In the genomic region with DNA sequence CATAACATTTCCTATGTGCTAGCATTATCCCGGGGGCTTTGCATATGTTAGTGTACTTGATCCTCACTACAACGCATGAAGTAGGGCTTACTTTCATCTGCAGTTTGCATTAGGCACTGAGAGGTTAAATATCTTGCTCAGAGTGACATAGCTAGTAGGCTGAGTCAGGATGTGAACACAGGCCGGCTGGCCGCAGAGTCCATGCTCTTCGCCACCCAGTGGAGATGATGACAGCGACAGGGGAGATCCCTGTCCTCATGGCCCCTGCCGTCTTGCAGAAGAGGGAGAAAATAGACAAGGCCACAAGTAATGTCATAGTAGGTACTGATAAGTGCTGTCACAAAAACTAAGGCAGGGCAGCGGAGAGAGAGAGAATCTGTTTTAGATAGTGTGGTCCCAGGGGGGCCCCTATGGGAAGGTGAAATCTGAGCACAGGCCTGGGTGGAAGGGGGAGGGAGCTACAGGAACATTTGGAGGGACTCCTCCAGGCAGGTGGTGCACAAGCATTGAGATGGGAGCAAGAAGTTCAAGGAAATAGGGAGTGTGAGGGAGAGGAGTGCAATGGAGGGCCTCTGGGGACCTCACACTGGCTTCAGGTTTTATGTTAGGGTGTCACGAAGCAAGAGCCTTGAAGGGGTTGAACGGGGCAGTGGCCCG, we compare ENCODE assay signal across 12 cellular contexts. TPM values are rescaled to one million over a fixed set of nuclear protein-coding genes. Genes with fewer than 3 reads are reported as not detected.
A peak's percentile ranks its signal among the peaks of the same experiment; 100 is the strongest.
DNase-seq lines count a peak whose midpoint lies in the region; ATAC-seq and TF ChIP-seq lines count a peak whose summit lies in the region.
"Had no signal": no experiment of that assay in that cellular context is flagged by ENCODE, and none has a peak within 500 bp of the region (broad histone marks: within the 10 kb centered on the region; RNA-seq: fewer than 3 reads in every experiment).

No MANE protein-coding gene starts in this region.

- peaks cover 34% of the 10 kb centered on the region for H3K4me1 Mint-ChIP-seq in HFFc6 (ENCODE audit: low read depth)

- H3K36me3 Mint-ChIP-seq in HFFc6 (ENCODE audit: low read depth): no peaks in the 10 kb centered on the region

- no peaks in the 10 kb centered on the region for H3K9me3 ChIP-seq in liver (ENCODE audit: control insufficient read depth in 4 of 4, low read length in 3 of 4)
- H3K9me3 ChIP-seq: BLaER1 had no signal

- DNase-seq in AG08396 (ENCODE audit: low spot score) (peak; percentile 49), HFFc6 (peak; percentile 74), choroid plexus epithelial cell (ENCODE audit: low read depth) (peak; percentile 81), OCI-M2 (lab: John Stamatoyannopoulos, UW; ENCODE audit: unreplicated experiment) (no peak), OCI-M1 (lab: John Stamatoyannopoulos, UW) (no peak), DMS114 treated with DMSO at 0.1 percent for 48 hours (lab: John Stamatoyannopoulos, UW; ENCODE audit: unreplicated experiment) (no peak)
- DNase-seq: effector CD8-positive, alpha-beta T cell; NCI-H2029 treated with DMSO at 0.1 percent for 48 hours had no signal

- WGBS in liver: 90% methylated on average over 11 of the region's 11 CpGs

- H3K9ac ChIP-seq in liver (ENCODE audit: low read depth in 1 of 2, low read length in 2 of 2): no peak overlapping the region
- H3K9ac ChIP-seq: BLaER1 had no signal

- TF ChIP-seq CTCF in HFFc6 (IDR thresholded peaks at IDR 0.05) (peak; percentile 74), choroid plexus epithelial cell (conservative IDR thresholded peaks at IDR 0.05; ENCODE audit: low read depth, low read length) (peak; percentile 63), liver (IDR thresholded peaks at IDR 0.05; ENCODE audit: low read depth, low read length, missing input control) (no peak)

- no peaks in the 10 kb centered on the region for H3K4me1 ChIP-seq in liver (ENCODE audit: control insufficient read depth in 4 of 4, insufficient read depth in 4 of 4, low read length in 3 of 4)

- no peak overlapping the region for H3K27ac ChIP-seq in liver (ENCODE audit: low read depth in 1 of 2, low read length in 2 of 2)
- H3K27ac ChIP-seq: BLaER1 had no signal

- H3K27ac Mint-ChIP-seq in HFFc6: peak overlapping the region; percentile 75
- H3K27ac Mint-ChIP-seq: activated naive CD8-positive, alpha-beta T cell treated with anti-CD3 and anti-CD28 coated beads for 36 hours had no signal

- H3K4me3 ChIP-seq in choroid plexus epithelial cell (ENCODE audit: low read depth, low read length) (no peak overlapping the region), liver (ENCODE audit: low read depth in 1 of 3, low read length in 3 of 3) (no peak overlapping the region)
- H3K4me3 ChIP-seq: BLaER1 had no signal

- no peaks in the 10 kb centered on the region for H3K27me3 Mint-ChIP-seq in HFFc6 (ENCODE audit: insufficient read depth)
- H3K27me3 Mint-ChIP-seq: activated naive CD8-positive, alpha-beta T cell treated with anti-CD3 and anti-CD28 coated beads for 36 hours had no signal

- TF ChIP-seq RAD21 in liver (IDR thresholded peaks at IDR 0.05): peak; percentile 13 to 43

- no peak for ATAC-seq in HG03460 (IDR thresholded peaks at IDR 0.05; ENCODE audit: unreplicated experiment)

- H3K9me3 Mint-ChIP-seq in HFFc6: no peaks in the 10 kb centered on the region
- H3K9me3 Mint-ChIP-seq: activated naive CD8-positive, alpha-beta T cell treated with anti-CD3 and anti-CD28 coated beads for 36 hours had no signal

- peaks cover 0 to 4% (median 0%) of the 10 kb centered on the region in 4 donors for H3K36me3 ChIP-seq in liver (ENCODE audit: control insufficient read depth in 4 of 4, insufficient read depth in 3 of 4, low read depth in 1 of 4, low read length in 3 of 4)

- H3K27me3 ChIP-seq in liver (ENCODE audit: control insufficient read depth in 4 of 4, insufficient read depth in 4 of 4, low read length in 3 of 4): no peaks in the 10 kb centered on the region
- H3K27me3 ChIP-seq: BLaER1 had no signal

- H3K4me3 Mint-ChIP-seq in HFFc6: peak overlapping the region; percentile 29
- H3K4me3 Mint-ChIP-seq: activated naive CD8-positive, alpha-beta T cell treated with anti-CD3 and anti-CD28 coated beads for 36 hours had no signal

TF ChIP-seq in liver, 16 proteins besides CTCF, POLR2A, EP300 and RAD21:
- TF ChIP-seq HNF4G (IDR thresholded peaks at IDR 0.05) (no peak), FOXA1 (IDR thresholded peaks at IDR 0.05) (no peak), SP1 (IDR thresholded peaks at IDR 0.05) (no peak), FOXA2 (IDR thresholded peaks at IDR 0.05) (no peak)
- TF ChIP-seq, protein P1, sequence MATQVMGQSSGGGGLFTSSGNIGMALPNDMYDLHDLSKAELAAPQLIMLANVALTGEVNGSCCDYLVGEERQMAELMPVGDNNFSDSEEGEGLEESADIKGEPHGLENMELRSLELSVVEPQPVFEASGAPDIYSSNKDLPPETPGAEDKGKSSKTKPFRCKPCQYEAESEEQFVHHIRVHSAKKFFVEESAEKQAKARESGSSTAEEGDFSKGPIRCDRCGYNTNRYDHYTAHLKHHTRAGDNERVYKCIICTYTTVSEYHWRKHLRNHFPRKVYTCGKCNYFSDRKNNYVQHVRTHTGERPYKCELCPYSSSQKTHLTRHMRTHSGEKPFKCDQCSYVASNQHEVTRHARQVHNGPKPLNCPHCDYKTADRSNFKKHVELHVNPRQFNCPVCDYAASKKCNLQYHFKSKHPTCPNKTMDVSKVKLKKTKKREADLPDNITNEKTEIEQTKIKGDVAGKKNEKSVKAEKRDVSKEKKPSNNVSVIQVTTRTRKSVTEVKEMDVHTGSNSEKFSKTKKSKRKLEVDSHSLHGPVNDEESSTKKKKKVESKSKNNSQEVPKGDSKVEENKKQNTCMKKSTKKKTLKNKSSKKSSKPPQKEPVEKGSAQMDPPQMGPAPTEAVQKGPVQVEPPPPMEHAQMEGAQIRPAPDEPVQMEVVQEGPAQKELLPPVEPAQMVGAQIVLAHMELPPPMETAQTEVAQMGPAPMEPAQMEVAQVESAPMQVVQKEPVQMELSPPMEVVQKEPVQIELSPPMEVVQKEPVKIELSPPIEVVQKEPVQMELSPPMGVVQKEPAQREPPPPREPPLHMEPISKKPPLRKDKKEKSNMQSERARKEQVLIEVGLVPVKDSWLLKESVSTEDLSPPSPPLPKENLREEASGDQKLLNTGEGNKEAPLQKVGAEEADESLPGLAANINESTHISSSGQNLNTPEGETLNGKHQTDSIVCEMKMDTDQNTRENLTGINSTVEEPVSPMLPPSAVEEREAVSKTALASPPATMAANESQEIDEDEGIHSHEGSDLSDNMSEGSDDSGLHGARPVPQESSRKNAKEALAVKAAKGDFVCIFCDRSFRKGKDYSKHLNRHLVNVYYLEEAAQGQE (IDR thresholded peaks at IDR 0.05): no peak

RNA-seq across cellular contexts. Expression of a gene that starts 46.8 kb away (rescaled TPM):
- 10 to 100 TPM; 26.8 to 36.3 (median 30.2) TPM for total RNA-seq in HFFc6 (2021; fragmentation: NEBNext Ultra II Directional; extraction: Animal tissue kit (Norgen Biotek cat#: 25700))
- total RNA-seq in liver: 1 to 10 TPM; 4.4 to 4.8 TPM
- polyA plus RNA-seq in liver: 10 to 100 TPM in 1 of 2 donors, 1 to 10 TPM in 1; 8.2 to 13.1 TPM

RNA-seq across cellular contexts. Expression of a gene that starts 47.3 kb away (rescaled TPM):
- 10 to 100 TPM; 11.5 to 16.4 (median 13.1) TPM for total RNA-seq in HFFc6 (2021; fragmentation: NEBNext Ultra II Directional; extraction: Animal tissue kit (Norgen Biotek cat#: 25700))
- total RNA-seq in liver: 10 to 100 TPM; 11.2 to 25.9 TPM
- 10 to 100 TPM in 1 of 2 donors, 1 to 10 TPM in 1; 7.8 to 11.2 TPM for polyA plus RNA-seq in liver

Comparison
In these comparisons a context has a peak if more than half of its experiments do, and no peak if none do; other contexts are left out.
1. DNase-seq: peak in AG08396 (single experiment), HFFc6 (single experiment) and choroid plexus epithelial cell (single experiment); none in OCI-M2 (single experiment), OCI-M1 (single experiment) and DMS114 treated with DMSO at 0.1 percent for 48 hours (single experiment).
2. RNA of a gene that starts 46.8 kb away (total RNA-seq): 26.8 to 36.3 TPM in HFFc6; 4.4 to 4.8 TPM in liver; every median in the first group is over 4 times any median in the second.